Comparison of ENCODE assay signal across 14 cellular contexts in the genomic region with DNA sequence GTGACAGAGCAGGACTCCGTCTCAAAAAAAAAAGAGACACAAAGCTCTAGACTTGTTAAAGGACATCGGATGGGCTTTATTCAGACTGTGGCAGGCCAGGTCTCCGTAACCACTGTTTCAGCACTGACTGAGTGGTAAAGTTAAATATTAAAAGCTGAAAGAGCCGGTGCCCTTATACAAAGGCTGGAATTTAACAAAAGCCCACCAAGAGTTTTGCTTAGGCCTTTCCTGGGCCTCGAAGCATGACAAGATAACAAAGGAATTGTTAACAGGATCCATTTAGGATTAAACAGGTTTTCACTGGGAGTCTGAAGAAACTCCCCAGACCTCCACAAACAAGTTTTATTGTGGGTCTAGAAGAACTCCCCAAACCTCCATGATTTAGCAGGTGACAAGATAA.
DNase-seq lines count a peak whose midpoint lies in the region; TF ChIP-seq lines count a peak whose summit lies in the region.
"Had no signal": no experiment of that assay in that cellular context is flagged by ENCODE, and none has a peak within 500 bp of the region (broad histone marks: within the 10 kb centered on the region; RNA-seq: fewer than 3 reads in every experiment).

No MANE protein-coding gene starts in this region.

- H3K4me1 ChIP-seq in HUES64 (ENCODE audit: insufficient read depth, low read length) (peaks cover 27% of the 10 kb centered on the region), ectodermal cell (ENCODE audit: control insufficient read depth, insufficient read depth, low read length) (peaks cover 11% of the 10 kb centered on the region), mammary epithelial cell (ENCODE audit: insufficient read depth, low read length) (no peaks in the 10 kb centered on the region)
- H3K4me1 ChIP-seq: Caco-2 had no signal

- no peaks in the 10 kb centered on the region for H3K36me3 ChIP-seq in HUES64 (ENCODE audit: insufficient read depth, low read length)
- no peaks in the 10 kb centered on the region for H3K36me3 ChIP-seq in ectodermal cell (ENCODE audit: control insufficient read depth, insufficient read depth, low read length)
- no peaks in the 10 kb centered on the region for H3K36me3 ChIP-seq in mammary epithelial cell (ENCODE audit: insufficient read depth, low read length)
- no peaks in the 10 kb centered on the region for H3K36me3 ChIP-seq in MG63

- no peaks in the 10 kb centered on the region for H3K9me3 ChIP-seq in HUES64 (ENCODE audit: insufficient read depth, low read depth, low read length)
- H3K9me3 ChIP-seq in ectodermal cell (ENCODE audit: control insufficient read depth, low read length) = no peaks in the 10 kb centered on the region
- peaks cover 25% of the 10 kb centered on the region for H3K9me3 ChIP-seq in mammary epithelial cell (replicated peaks; ENCODE audit: insufficient read depth, low read length)
- H3K9me3 ChIP-seq in MG63 = no peaks in the 10 kb centered on the region
- H3K9me3 ChIP-seq: Caco-2 had no signal

- 52% methylated on average over 5 of the region's 5 CpGs for WGBS in HUES64
- 11% methylated on average over 5 of the region's 5 CpGs for WGBS in ectodermal cell, 2 experiments
- 65% methylated on average over 5 of the region's 5 CpGs for WGBS in mammary epithelial cell (ENCODE audit: low coverage, missing lambda C conversion rate)

- H3K4me1 Mint-ChIP-seq in nephron = peaks cover 12% of the 10 kb centered on the region

- TF ChIP-seq CTCF in nephron (IDR thresholded peaks at IDR 0.05; ENCODE audit: unreplicated experiment in 3 of 3) (no peak), mammary epithelial cell (conservative IDR thresholded peaks at IDR 0.05 in 1 of 2, IDR thresholded peaks at IDR 0.05 in 1 of 2; ENCODE audit: extremely low read depth in 1 of 2, insufficient read depth in 1 of 2, low read depth in 1 of 2, low read length in 2 of 2) (no peak)

- H3K27ac Mint-ChIP-seq in nephron = peak overlapping the region; percentile 79 to 92 (median 83)
- H3K27ac Mint-ChIP-seq: CD4-positive, alpha-beta T cell had no signal

- in situ Hi-C loops in mammary epithelial cell (cut with MboI; ENCODE audit: low sequenced_read_pairs in 2 of 2) = no loop called here

- dilution Hi-C loops in mammary epithelial cell (cut with HindIII; ENCODE audit: low sequenced_read_pairs) = no loop called here

- H2AFZ ChIP-seq in mammary epithelial cell (ENCODE audit: low read depth, low read length) = no peak overlapping the region

- no peak overlapping the region for H3K4me3 ChIP-seq in HUES64 (ENCODE audit: low read length)
- no peak overlapping the region for H3K4me3 ChIP-seq in ectodermal cell (ENCODE audit: insufficient read depth, low read depth, low read length)
- H3K4me3 ChIP-seq in mammary epithelial cell (replicated peaks in 1 of 3; ENCODE audit: insufficient read depth in 1 of 3, low read depth in 2 of 3, low read length in 3 of 3) = no peak overlapping the region
- H3K4me3 ChIP-seq in MG63 = no peak overlapping the region

- DNase-seq in activated gamma-delta T cell treated with Interleukin-2 at 50 U/mL for 16 hours (no peak), mammary epithelial cell (no peak), AG08396 (ENCODE audit: low spot score) (no peak), MG63 (no peak)
- DNase-seq: ACHN; AML-193; Caco-2; CD4-positive, alpha-beta T cell; GDM1; H9 had no signal

- H3K79me2 ChIP-seq in mammary epithelial cell (ENCODE audit: insufficient read depth, low read length) = no peaks in the 10 kb centered on the region

- intact Hi-C loops in mammary epithelial cell (cut with micrococcal nuclease) = no loop called here

- H3K4me2 ChIP-seq in mammary epithelial cell (ENCODE audit: insufficient read depth, low read depth, low read length) = no peak overlapping the region

- H3K9ac ChIP-seq in HUES64 (ENCODE audit: low read depth, low read length) (no peak overlapping the region), mammary epithelial cell (ENCODE audit: insufficient read depth, low read length) (no peak overlapping the region)

- H3K4me3 Mint-ChIP-seq in nephron = no peak overlapping the region
- H3K4me3 Mint-ChIP-seq: CD4-positive, alpha-beta T cell; H9 had no signal

- H3K27me3 ChIP-seq in HUES64 (ENCODE audit: insufficient read depth, low read length) (no peaks in the 10 kb centered on the region), ectodermal cell (ENCODE audit: control insufficient read depth, insufficient read depth, low read length, poor library complexity, severe bottlenecking) (no peaks in the 10 kb centered on the region), mammary epithelial cell (ENCODE audit: insufficient read depth, low read length) (no peaks in the 10 kb centered on the region), MG63 (no peaks in the 10 kb centered on the region)

- CTCF ChIA-PET in mammary epithelial cell (lab: Charles Lee; ENCODE audit: low non-redundant PET) = no interaction called here

- H3K27ac ChIP-seq in HUES64 (ENCODE audit: low read depth, low read length) (peak overlapping the region; percentile 21; the same call in 1 of the 2 replicates), ectodermal cell (ENCODE audit: insufficient read depth, low read depth, low read length, poor library complexity, severe bottlenecking) (peak overlapping the region; percentile 58), mammary epithelial cell (ENCODE audit: insufficient read depth, low read depth, low read length) (no peak overlapping the region)
- H3K27ac ChIP-seq: C4-2B had no signal

- H3K9me3 Mint-ChIP-seq in nephron = no peaks in the 10 kb centered on the region
- H3K9me3 Mint-ChIP-seq: H9 had no signal

- no peaks in the 10 kb centered on the region for H4K20me1 ChIP-seq in mammary epithelial cell (ENCODE audit: insufficient read depth, low read length)

- BruUV-seq in mammary epithelial cell (replicated peaks; lab: Mats Ljungman, UMichigan) = no TSS peak

- H3K36me3 Mint-ChIP-seq in nephron (ENCODE audit: low read depth) = no peaks in the 10 kb centered on the region

- no peaks in the 10 kb centered on the region for H3K27me3 Mint-ChIP-seq in nephron (ENCODE audit: low read depth)
- H3K27me3 Mint-ChIP-seq: CD4-positive, alpha-beta T cell had no signal
